ENCODE assay signal across 8 cellular contexts in the genomic region with DNA sequence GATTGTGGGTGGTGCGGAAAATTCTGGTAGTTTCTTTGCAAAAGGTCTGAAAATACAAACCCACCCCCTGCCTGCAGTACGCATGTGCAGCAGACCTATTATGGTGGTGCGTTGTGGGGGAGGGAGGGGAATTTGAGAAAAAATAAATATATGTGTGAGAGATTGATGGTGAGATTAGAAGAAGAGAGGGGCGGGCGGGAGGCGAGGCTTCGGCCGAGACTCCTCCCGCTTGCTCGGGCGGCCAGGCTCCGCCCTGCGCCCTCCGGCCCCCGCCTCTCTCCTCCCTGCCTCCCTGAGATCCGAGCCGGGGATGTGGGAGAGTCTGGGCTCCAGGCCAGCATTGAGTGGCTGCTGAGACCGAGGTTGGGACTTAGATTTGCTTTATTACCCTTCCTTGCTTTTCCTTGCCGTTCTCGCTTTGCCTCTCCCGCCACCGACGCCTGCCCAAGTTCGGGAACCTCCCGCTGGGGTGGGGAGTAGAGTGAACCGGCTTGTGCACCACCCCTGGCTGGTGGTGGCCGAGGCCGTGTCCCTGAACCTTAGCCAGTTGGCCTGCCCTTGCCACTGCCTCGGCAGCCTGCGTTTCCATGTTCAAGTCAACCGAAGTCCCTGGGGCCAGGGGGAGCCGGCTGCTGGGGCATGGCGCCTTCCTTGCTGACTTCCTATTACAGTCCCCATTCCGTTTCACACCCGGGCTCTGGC. TPM values are rescaled to one million over a fixed set of nuclear protein-coding genes. Genes with fewer than 3 reads are reported as not detected.
DNase-seq lines count a peak whose midpoint lies in the region; TF ChIP-seq lines count a peak whose summit lies in the region.

No MANE protein-coding gene starts in this region.

- no peak overlapping the region for H2BK120ac ChIP-seq in neuronal stem cell (ENCODE audit: low read depth, low read length)

- no peak for TF ChIP-seq CTCF in GM20000 (IDR thresholded peaks at IDR 0.05; ENCODE audit: extremely low read depth, missing control alignments)

- peak overlapping the region; percentile 100 for H3K4me2 ChIP-seq in neuronal stem cell (ENCODE audit: insufficient read depth, low read length, poor library complexity, severe bottlenecking)

- H3K36me3 ChIP-seq in MG63: peaks cover 26% of the 10 kb centered on the region
- peaks cover 5 to 35% of the 10 kb centered on the region in 2 donors for H3K36me3 ChIP-seq in neuronal stem cell (replicated peaks in 1 of 2; ENCODE audit: control insufficient read depth in 2 of 2, insufficient read depth in 2 of 2, low read length in 2 of 2)

- H2BK12ac ChIP-seq in neuronal stem cell (ENCODE audit: low read length): peak overlapping the region; percentile 95

- no peaks in the 10 kb centered on the region for H3K9me3 ChIP-seq in MG63
- H3K9me3 ChIP-seq in neuronal stem cell (replicated peaks in 1 of 2; ENCODE audit: control insufficient read depth in 2 of 2, insufficient read depth in 1 of 2, low read depth in 1 of 2, low read length in 2 of 2): no peaks in the 10 kb centered on the region

- peak overlapping the region; percentile 40 for H2AK5ac ChIP-seq in neuronal stem cell (ENCODE audit: low read depth, low read length)

- peak overlapping the region; percentile 86 for H2BK15ac ChIP-seq in neuronal stem cell (ENCODE audit: low read length)

- peak overlapping the region; percentile 93 for H3K18ac ChIP-seq in neuronal stem cell (ENCODE audit: low read length)

- H2BK5ac ChIP-seq in neuronal stem cell (ENCODE audit: low read length): peak overlapping the region; percentile 63

- no peaks in the 10 kb centered on the region for H3K27me3 ChIP-seq in MG63
- no peaks in the 10 kb centered on the region for H3K27me3 ChIP-seq in neuronal stem cell (ENCODE audit: control insufficient read depth in 3 of 3, insufficient read depth in 3 of 3, low read depth in 1 of 3, low read length in 3 of 3)

- peak overlapping the region; percentile 69 for H3K23ac ChIP-seq in neuronal stem cell (ENCODE audit: low read depth, low read length, poor library complexity)

- H3K9ac ChIP-seq in neuronal stem cell (ENCODE audit: low read depth, low read length, poor library complexity): peak overlapping the region; percentile 76

- no CpG with 5 or more reads among the region's 35 CpGs for WGBS in neuronal stem cell (ENCODE audit: extremely low coverage in 2 of 2, insufficient read length in 2 of 2, insufficient replicate concordance in 1 of 2), 2 donors

- H3K79me1 ChIP-seq in neuronal stem cell (ENCODE audit: low read depth, low read length): no peaks in the 10 kb centered on the region

- H3K14ac ChIP-seq in neuronal stem cell (ENCODE audit: low read length): peak overlapping the region; percentile 86

- no peak overlapping the region for H3K4ac ChIP-seq in neuronal stem cell (ENCODE audit: low read length)

- DNase-seq in Ammon's horn (ENCODE audit: low spot score) (peak; percentile 96), GM20000 (ENCODE audit: low spot score) (peak; percentile 91), MG63 (peak; percentile 95), SHP77 treated with DMSO at 0.1 percent for 48 hours (lab: John Stamatoyannopoulos, UW) (peak; percentile 96), activated gamma-delta T cell treated with Interleukin-2 at 50 U/mL for 16 hours (peak; percentile 85), foreskin melanocyte (peak; percentile 98), neuronal stem cell (ENCODE audit: low spot score) (peak; percentile 60), stromal cell of bone marrow (ENCODE audit: low read depth) (peak; percentile 93)

- H3K4me3 ChIP-seq in MG63 (peak overlapping the region; percentile 67), neuronal stem cell (ENCODE audit: low read length in 2 of 2) (peak overlapping the region; percentile 66 to 67)

- peaks cover 31 to 32% of the 10 kb centered on the region in 2 donors for H3K4me1 ChIP-seq in neuronal stem cell (ENCODE audit: control insufficient read depth in 2 of 2, insufficient read depth in 1 of 2, low read depth in 1 of 2, low read length in 2 of 2)

- no peak overlapping the region for H3K27ac ChIP-seq in neuronal stem cell (replicated peaks; ENCODE audit: low read length)

- no peak overlapping the region for H4K8ac ChIP-seq in neuronal stem cell (ENCODE audit: low read depth, low read length)

- H4K91ac ChIP-seq in neuronal stem cell (ENCODE audit: low read depth, low read length, poor library complexity): no peak overlapping the region

- H2AFZ ChIP-seq in neuronal stem cell (ENCODE audit: low read length): peak overlapping the region; percentile 84

RNA-seq across cellular contexts. Expression of gene CHD3, which starts 1.0 kb away (rescaled TPM):
- total RNA-seq in MG63 (2014; rRNA removed; shearing (Covaris generic); ENCODE audit: low replicate concordance): 49.6 and 51.1 TPM in 2 replicates
- 17.8 TPM for polyA plus RNA-seq in neuronal stem cell (2013, experiment 1 of 2)
- polyA plus RNA-seq in neuronal stem cell (2013, experiment 2 of 2): 15.7 TPM

RNA-seq across cellular contexts. Expression of gene RNF227, which starts 28.5 kb away (rescaled TPM):
- 0.15 and 1.6 TPM in 2 replicates for total RNA-seq in MG63 (2014; rRNA removed; shearing (Covaris generic); ENCODE audit: low replicate concordance)
- polyA plus RNA-seq in neuronal stem cell (2013, experiment 1 of 2): 2.8 TPM
- polyA plus RNA-seq in neuronal stem cell (2013, experiment 2 of 2): 3.0 TPM

RNA-seq across cellular contexts. Expression of gene CYB5D1, which starts 29.8 kb away (rescaled TPM):
- 18.2 and 38.2 TPM in 2 replicates for total RNA-seq in MG63 (2014; rRNA removed; shearing (Covaris generic); ENCODE audit: low replicate concordance)
- polyA plus RNA-seq in neuronal stem cell (2013, experiment 1 of 2): 10.9 TPM
- polyA plus RNA-seq in neuronal stem cell (2013, experiment 2 of 2): 10.9 TPM

RNA-seq across cellular contexts. Expression of gene NAA38, which starts 30.3 kb away (rescaled TPM):
- total RNA-seq in MG63 (2014; rRNA removed; shearing (Covaris generic); ENCODE audit: low replicate concordance): 74.9 and 264 TPM in 2 replicates
- polyA plus RNA-seq in neuronal stem cell (2013, experiment 1 of 2): 74.6 TPM
- polyA plus RNA-seq in neuronal stem cell (2013, experiment 2 of 2): 76.9 TPM

RNA-seq across cellular contexts. Expression of gene TMEM88, which starts 32.8 kb away (rescaled TPM):
- total RNA-seq in MG63 (2014; rRNA removed; shearing (Covaris generic); ENCODE audit: low replicate concordance): not detected in 2 replicates
- 132 TPM for polyA plus RNA-seq in neuronal stem cell (2013, experiment 1 of 2)
- 128 TPM for polyA plus RNA-seq in neuronal stem cell (2013, experiment 2 of 2)
